21 cellular contexts compared by ENCODE assay signal in the genomic region with DNA sequence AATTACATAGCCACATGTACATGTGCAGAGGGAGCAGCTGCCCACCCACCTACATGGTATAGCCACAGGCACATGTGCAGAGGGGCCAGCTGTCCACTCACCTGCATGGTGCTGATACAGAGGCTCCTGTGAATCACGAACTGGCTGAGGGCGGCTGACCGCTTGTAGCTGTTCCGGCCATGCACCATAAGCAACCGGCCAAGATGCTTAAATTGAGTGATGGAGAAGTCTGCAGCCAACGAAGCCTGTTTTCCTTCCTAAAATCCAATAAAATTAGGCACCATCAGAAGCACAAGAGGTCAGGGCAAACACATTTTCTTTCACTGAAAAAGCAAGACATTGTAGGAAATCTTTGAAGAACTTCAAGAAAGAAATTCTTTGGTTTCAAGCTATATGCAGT.
DNase-seq lines count a peak whose midpoint lies in the region; ATAC-seq, FAIRE-seq and TF ChIP-seq lines count a peak whose summit lies in the region.
"Had no signal": no experiment of that assay in that cellular context is flagged by ENCODE, and none has a peak within 500 bp of the region (broad histone marks: within the 10 kb centered on the region; RNA-seq: fewer than 3 reads in every experiment).

No MANE protein-coding gene starts in this region.

- no peaks in the 10 kb centered on the region for H3K79me2 ChIP-seq in HepG2 (ENCODE audit: insufficient read depth, low read length)

- POLR2A ChIA-PET in HepG2 (lab: Yijun Ruan, JAX): no interaction called here

- H4K20me1 ChIP-seq in HepG2 (ENCODE audit: insufficient read depth, low read length): no peaks in the 10 kb centered on the region
- H4K20me1 ChIP-seq: BLaER1 treated with 17β-estradiol and CSF1 and Interleukin-3, amounts not matched to agents 10 nM and 100 nM had no signal

- peaks cover 42% of the 10 kb centered on the region for H3K27me3 Mint-ChIP-seq in activated naive CD4-positive, alpha-beta T cell treated with anti-CD3 and anti-CD28 coated beads, Interleukin-2, amount 10 ng/mL, durations not matched to agents 7 days and 5 days
- H3K27me3 Mint-ChIP-seq: CD4-positive, alpha-beta T cell had no signal

- WGBS in HepG2 (ENCODE audit: low lambda C conversion rate): 91% methylated on average over 6 of the region's 6 CpGs
- 100% methylated on average over 2 of the region's 6 CpGs for WGBS in right lobe of liver (ENCODE audit: insufficient coverage, low coverage, low lambda C conversion rate, missing lambda C conversion rate)

- peaks cover 26 to 28% of the 10 kb centered on the region in 2 experiments for H3K36me3 ChIP-seq in HepG2 (replicated peaks in 1 of 2; ENCODE audit: control insufficient read depth in 1 of 2, insufficient read depth in 2 of 2, low read length in 2 of 2)
- peaks cover 0 to 6% (median 3%) of the 10 kb centered on the region in 4 donors for H3K36me3 ChIP-seq in right lobe of liver

- H3K9me3 ChIP-seq in HepG2 (ENCODE audit: low read length) (no peaks in the 10 kb centered on the region), right lobe of liver (no peaks in the 10 kb centered on the region)
- H3K9me3 ChIP-seq: A549; BLaER1 treated with 17β-estradiol and CSF1 and Interleukin-3, amounts not matched to agents 10 nM and 100 nM; Caco-2 had no signal

- no peak for FAIRE-seq in HepG2 (lab: Jason Lieb, UNC)
- FAIRE-seq: A549, D721Med, G401.6, GM12891, GM19239 had no signal

- H3K4me1 ChIP-seq in HepG2 (ENCODE audit: insufficient read depth, low read length): no peaks in the 10 kb centered on the region
- H3K4me1 ChIP-seq in right lobe of liver: no peaks in the 10 kb centered on the region
- H3K4me1 ChIP-seq: A549, Caco-2 had no signal

- no peak overlapping the region for H3K27ac Mint-ChIP-seq in activated naive CD4-positive, alpha-beta T cell treated with anti-CD3 and anti-CD28 coated beads, Interleukin-2, amount 10 ng/mL, durations not matched to agents 7 days and 5 days
- H3K27ac Mint-ChIP-seq: B cell; CD4-positive, alpha-beta T cell; CD8-positive, alpha-beta T cell had no signal

- no peak overlapping the region for H3K4me2 ChIP-seq in HepG2 (ENCODE audit: low read depth, low read length)
- H3K4me2 ChIP-seq: A549 had no signal

- H3K27ac ChIP-seq in HepG2 (ENCODE audit: extremely low read length, insufficient read depth, low read length) (no peak overlapping the region), right lobe of liver (no peak overlapping the region)
- H3K27ac ChIP-seq: 22Rv1; A549; BLaER1 treated with 17β-estradiol and CSF1 and Interleukin-3, amounts not matched to agents 10 nM and 100 nM; C4-2B had no signal

- BruUV-seq in HepG2 (replicated peaks; lab: Mats Ljungman, UMichigan): no TSS peak

- TF ChIP-seq CTCF in HepG2 (CRISPR knock-in tag; IDR thresholded peaks at IDR 0.05) (no peak), right lobe of liver (IDR thresholded peaks at IDR 0.05) (no peak)

- H3K27me3 ChIP-seq in HepG2 (ENCODE audit: control insufficient read depth in 1 of 2, insufficient read depth in 2 of 2, low read length in 2 of 2): no peaks in the 10 kb centered on the region
- no peaks in the 10 kb centered on the region for H3K27me3 ChIP-seq in right lobe of liver
- H3K27me3 ChIP-seq: BLaER1 treated with 17β-estradiol and CSF1 and Interleukin-3, amounts not matched to agents 10 nM and 100 nM had no signal

- H3K36me3 Mint-ChIP-seq in activated naive CD4-positive, alpha-beta T cell treated with anti-CD3 and anti-CD28 coated beads, Interleukin-2, amount 10 ng/mL, durations not matched to agents 7 days and 5 days: no peaks in the 10 kb centered on the region
- H3K36me3 Mint-ChIP-seq: CD8-positive, alpha-beta T cell had no signal

- no peak for TF ChIP-seq POLR2A in HepG2 (IDR thresholded peaks at IDR 0.05; ENCODE audit: insufficient read depth in 1 of 2, low read depth in 2 of 2, low read length in 2 of 2)
- no peak for TF ChIP-seq POLR2A in right lobe of liver (IDR thresholded peaks at IDR 0.05)

- H3K4me3 ChIP-seq in HepG2 (replicated peaks in 1 of 3; ENCODE audit: insufficient read depth in 1 of 3, low read depth in 2 of 3, low read length in 3 of 3): no peak overlapping the region
- H3K4me3 ChIP-seq in right lobe of liver: no peak overlapping the region
- H3K4me3 ChIP-seq: A549; BLaER1 treated with 17β-estradiol and CSF1 and Interleukin-3, amounts not matched to agents 10 nM and 100 nM had no signal

- ATAC-seq in HepG2: no peak
- no peak for ATAC-seq in right lobe of liver
- ATAC-seq in esophagus mucosa: peak; percentile 25
- no peak for ATAC-seq in HG02852 (IDR thresholded peaks at IDR 0.05; ENCODE audit: unreplicated experiment)
- ATAC-seq: A549; CD8-positive, alpha-beta T cell had no signal

- no peak overlapping the region for H3K9ac ChIP-seq in HepG2 (ENCODE audit: insufficient read depth, low read depth, low read length)
- H3K9ac ChIP-seq: BLaER1 treated with 17β-estradiol and CSF1 and Interleukin-3, amounts not matched to agents 10 nM and 100 nM had no signal

- no peak overlapping the region for H2AFZ ChIP-seq in HepG2 (ENCODE audit: low read length)

- H3K4me1 Mint-ChIP-seq in activated naive CD4-positive, alpha-beta T cell treated with anti-CD3 and anti-CD28 coated beads, Interleukin-2, amount 10 ng/mL, durations not matched to agents 7 days and 5 days: no peaks in the 10 kb centered on the region
- H3K4me1 Mint-ChIP-seq: B cell had no signal

- intact Hi-C loops in HepG2 (cut with micrococcal nuclease; ENCODE audit: unreplicated experiment) (no loop called here), right lobe of liver (cut with DNase I) (no loop called here)

- DNase-seq in HepG2 (ENCODE audit: low spot score): no peak
- DNase-seq in right lobe of liver: no peak
- no peak for DNase-seq in activated naive CD4-positive, alpha-beta T cell treated with anti-CD3 and anti-CD28 coated beads, Interleukin-2, amount 10 ng/mL, durations not matched to agents 7 days and 5 days
- DNase-seq: AML-193; Caco-2; Calu3; CD4-positive, alpha-beta T cell; CD8-positive, alpha-beta T cell; DMS79 treated with DMSO at 0.1 percent for 48 hours; GF-D8 had no signal

- in situ Hi-C loops in HepG2 (cut with HindIII; ENCODE audit: extremely low pct_ligation_motif_present, low pct_unique_long_range_greater_than_20kb): no loop called here

- no peak for TF ChIP-seq RAD21 in HepG2 (CRISPR knock-in tag; IDR thresholded peaks at IDR 0.05)

- CTCF ChIA-PET in HepG2 (lab: Yijun Ruan, JAX; ENCODE audit: low intra/inter-chr PET ratio, low total read pairs): no interaction called here
- CTCF ChIA-PET in activated naive CD4-positive, alpha-beta T cell treated with anti-CD3 and anti-CD28 coated beads, Interleukin-2, amount 10 ng/mL, durations not matched to agents 7 days and 5 days (lab: Charles Lee): interaction anchor here (1.5 to 2.0 kb wide), 2 partner anchors 11 to 18 kb away, joined by 3 to 9 read pairs; no protein-coding TSS in a partner anchor

- no peaks in the 10 kb centered on the region for H3K9me3 Mint-ChIP-seq in activated naive CD4-positive, alpha-beta T cell treated with anti-CD3 and anti-CD28 coated beads, Interleukin-2, amount 10 ng/mL, durations not matched to agents 7 days and 5 days
- H3K9me3 Mint-ChIP-seq: CD4-positive, alpha-beta T cell; CD8-positive, alpha-beta T cell had no signal

- TF ChIP-seq EP300 in HepG2 (IDR thresholded peaks at IDR 0.05; ENCODE audit: low read depth in 2 of 2, low read length in 2 of 2) (no peak), HepG2 (CRISPR knock-in tag; IDR thresholded peaks at IDR 0.05; ENCODE audit: borderline replicate concordance) (no peak)

- no peak overlapping the region for H3K4me3 Mint-ChIP-seq in activated naive CD4-positive, alpha-beta T cell treated with anti-CD3 and anti-CD28 coated beads, Interleukin-2, amount 10 ng/mL, durations not matched to agents 7 days and 5 days
- H3K4me3 Mint-ChIP-seq: B cell; CD4-positive, alpha-beta T cell; CD8-positive, alpha-beta T cell had no signal

TF ChIP-seq in HepG2, 621 proteins besides CTCF, POLR2A, EP300 and RAD21:
- TF ChIP-seq MNT (IDR thresholded peaks at IDR 0.05) (peak; percentile 29; the same call in 1 of the 2 replicates), CAMTA2 (CRISPR knock-in tag; IDR thresholded peaks at IDR 0.05; ENCODE audit: borderline replicate concordance) (no peak)
- TF ChIP-seq, protein P1, sequence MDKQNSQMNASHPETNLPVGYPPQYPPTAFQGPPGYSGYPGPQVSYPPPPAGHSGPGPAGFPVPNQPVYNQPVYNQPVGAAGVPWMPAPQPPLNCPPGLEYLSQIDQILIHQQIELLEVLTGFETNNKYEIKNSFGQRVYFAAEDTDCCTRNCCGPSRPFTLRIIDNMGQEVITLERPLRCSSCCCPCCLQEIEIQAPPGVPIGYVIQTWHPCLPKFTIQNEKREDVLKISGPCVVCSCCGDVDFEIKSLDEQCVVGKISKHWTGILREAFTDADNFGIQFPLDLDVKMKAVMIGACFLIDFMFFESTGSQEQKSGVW (CRISPR knock-in tag; IDR thresholded peaks at IDR 0.05; ENCODE audit: borderline replicate concordance): no peak
